Comparison of ENCODE assay signal across 8 cellular contexts in genomic region chr22:43262990-43263644, GRCh38.
DNase-seq lines count a peak whose midpoint lies in the region; ATAC-seq and TF ChIP-seq lines count a peak whose summit lies in the region.

No MANE protein-coding gene starts in this region.

- peak overlapping the region; percentile 71 to 87 (median 75) for H3K4me3 Mint-ChIP-seq in T-cell
- H3K4me3 Mint-ChIP-seq in HFFc6: no peak overlapping the region

- H3K36me3 Mint-ChIP-seq in T-cell (no peaks in the 10 kb centered on the region), HFFc6 (ENCODE audit: low read depth) (no peaks in the 10 kb centered on the region)

- DNase-seq in GM19240 (ENCODE audit: insufficient read length, low spot score) (peak; percentile 46), T-cell (peak in 33 of 34 experiments; percentile 14 to 53 (median 39)), NCI-H146 (lab: John Stamatoyannopoulos, UW) (no peak), HFFc6 (no peak)
- peak; percentile 28 for DNase-seq in central memory CD4-positive, alpha-beta T cell
- DNase-seq in stimulated activated CD4-positive, alpha-beta T cell treated with anti-CD3 and anti-CD28 coated beads, Interleukin-1b, Interleukin-23, amount 100 ng/mL, for 4 hours (ENCODE audit: low read depth in 2 of 2): peak; percentile 2 to 10

- H3K4me1 Mint-ChIP-seq in T-cell (peaks cover 24 to 30% (median 27%) of the 10 kb centered on the region in 3 donors), HFFc6 (ENCODE audit: low read depth) (peaks cover 6% of the 10 kb centered on the region; the same call in 1 of the 2 replicates)

- H3K27ac Mint-ChIP-seq in T-cell (peak overlapping the region; percentile 71 to 93), HFFc6 (no peak overlapping the region)

- H3K9me3 Mint-ChIP-seq in T-cell (no peaks in the 10 kb centered on the region), HFFc6 (no peaks in the 10 kb centered on the region)

- ATAC-seq in T-cell (replicated peaks in 1 of 4): peak; percentile 49 to 76 (median 66)
- no peak for ATAC-seq in HG02759 (IDR thresholded peaks at IDR 0.05; ENCODE audit: unreplicated experiment)
- ATAC-seq in HG02571 (IDR thresholded peaks at IDR 0.05; ENCODE audit: unreplicated experiment): no peak

- H3K27me3 Mint-ChIP-seq in T-cell (peaks cover 3 to 6% of the 10 kb centered on the region in 2 donors), HFFc6 (ENCODE audit: insufficient read depth) (peaks cover 68% of the 10 kb centered on the region)

- TF ChIP-seq CTCF in HFFc6 (IDR thresholded peaks at IDR 0.05): no peak

- CTCF ChIA-PET in T-cell (lab: Charles Lee): interaction anchor here in 1 of 2 donors (0.6 to 1.4 kb wide), 2 partner anchors 10 to 116 kb away, joined by 5 read pairs; no protein-coding TSS in a partner anchor

- POLR2A ChIA-PET in T-cell (lab: Charles Lee): no interaction called here

Comparison
In these comparisons a context has a peak if more than half of its experiments do, and no peak if none do; other contexts are left out.
1. DNase-seq: peak in GM19240 (single experiment), T-cell (33 of 34), central memory CD4-positive, alpha-beta T cell (single experiment) and stimulated activated CD4-positive, alpha-beta T cell treated with anti-CD3 and anti-CD28 coated beads, Interleukin-1b, Interleukin-23, amount 100 ng/mL, for 4 hours (2 of 2); none in NCI-H146 (single experiment) and HFFc6 (single experiment).
2. ATAC-seq: peak in T-cell (4 of 4); none in HG02759 (single experiment) and HG02571 (single experiment).